ENCODE assay signal across 8 cellular contexts in genomic region chr2:55617160-55618024, GRCh38. TPM values are rescaled to one million over a fixed set of nuclear protein-coding genes. Genes with fewer than 3 reads are reported as not detected.
DNase-seq lines count a peak whose midpoint lies in the region; TF ChIP-seq lines count a peak whose summit lies in the region.

Gene PPP4R3B, minus strand, starts transcription at chr2:55617622. Its CDS starts 337 bp downstream, at chr2:55617285.

- peak; percentile 71 for TF ChIP-seq CTCF in HFFc6 (IDR thresholded peaks at IDR 0.05)
- TF ChIP-seq CTCF in testis (IDR thresholded peaks at IDR 0.05), result peak; percentile 37 to 81 (median 79)

- DNase-seq in HFFc6, result peak; percentile 100
- peak; percentile 99 for DNase-seq in NAMALWA (ENCODE audit: low spot score)
- peak; percentile 99 for DNase-seq in SK-N-DZ (ENCODE audit: low spot score)
- peak; percentile 99 for DNase-seq in activated naive CD4-positive, alpha-beta T cell treated with anti-CD3 and anti-CD28 coated beads, Interleukin-2, amount 10 ng/mL, durations not matched to agents 7 days and 5 days
- DNase-seq in glomerular endothelial cell (ENCODE audit: extremely low read depth, low read depth, low spot score), result peak; percentile 87
- peak; percentile 100 for DNase-seq in occipital lobe (lab: John Stamatoyannopoulos, UW)
- peak; percentile 99 for DNase-seq in testis

- peak within 1 kb of the TSS; percentile 96 to 97 for H3K27ac ChIP-seq in testis

- no peak within 1 kb of the TSS for H3K27ac Mint-ChIP-seq in HFFc6
- no peak within 1 kb of the TSS for H3K27ac Mint-ChIP-seq in activated naive CD4-positive, alpha-beta T cell treated with anti-CD3 and anti-CD28 coated beads, Interleukin-2, amount 10 ng/mL, durations not matched to agents 7 days and 5 days

- no peaks in the 10 kb centered on the region for H3K9me3 Mint-ChIP-seq in HFFc6
- H3K9me3 Mint-ChIP-seq in activated naive CD4-positive, alpha-beta T cell treated with anti-CD3 and anti-CD28 coated beads, Interleukin-2, amount 10 ng/mL, durations not matched to agents 7 days and 5 days, result no peaks in the 10 kb centered on the region

- WGBS in testis, 2 donors, result 0 to 1% methylated on average over 51 to 81 of the region's 83 CpGs

- H3K27me3 ChIP-seq in testis, result no peaks in the 10 kb centered on the region

- H3K4me1 ChIP-seq in testis, result peaks cover 19% of the 10 kb centered on the region

- peaks cover 4% of the 10 kb centered on the region; the same call in 1 of the 2 replicates for H3K27me3 Mint-ChIP-seq in HFFc6 (ENCODE audit: insufficient read depth)
- H3K27me3 Mint-ChIP-seq in activated naive CD4-positive, alpha-beta T cell treated with anti-CD3 and anti-CD28 coated beads, Interleukin-2, amount 10 ng/mL, durations not matched to agents 7 days and 5 days, result no peaks in the 10 kb centered on the region

- peaks cover 17% of the 10 kb centered on the region for H3K4me1 Mint-ChIP-seq in HFFc6 (ENCODE audit: low read depth)
- peaks cover 53% of the 10 kb centered on the region for H3K4me1 Mint-ChIP-seq in activated naive CD4-positive, alpha-beta T cell treated with anti-CD3 and anti-CD28 coated beads, Interleukin-2, amount 10 ng/mL, durations not matched to agents 7 days and 5 days

- intact Hi-C loops in testis (cut with DNase I; ENCODE audit: low total_unique reads), result no loop called here

- peak within 1 kb of the TSS; percentile 99 for H3K4me3 ChIP-seq in GM08714 (ENCODE audit: low read length)
- H3K4me3 ChIP-seq in testis, result peak within 1 kb of the TSS; percentile 88 to 97

- CTCF ChIA-PET in activated naive CD4-positive, alpha-beta T cell treated with anti-CD3 and anti-CD28 coated beads, Interleukin-2, amount 10 ng/mL, durations not matched to agents 7 days and 5 days (lab: Charles Lee), result interaction anchor here (0.6 to 1.0 kb wide), 2 partner anchors 9 to 564 kb away, joined by 3 to 4 read pairs; no protein-coding TSS in a partner anchor

- TF ChIP-seq POLR2A in testis (IDR thresholded peaks at IDR 0.05), result peak; percentile 92

- no peak within 1 kb of the TSS for H3K4me3 Mint-ChIP-seq in HFFc6
- no peak within 1 kb of the TSS for H3K4me3 Mint-ChIP-seq in activated naive CD4-positive, alpha-beta T cell treated with anti-CD3 and anti-CD28 coated beads, Interleukin-2, amount 10 ng/mL, durations not matched to agents 7 days and 5 days

- peaks cover 19% of the 10 kb centered on the region for H3K36me3 Mint-ChIP-seq in HFFc6 (ENCODE audit: low read depth)
- H3K36me3 Mint-ChIP-seq in activated naive CD4-positive, alpha-beta T cell treated with anti-CD3 and anti-CD28 coated beads, Interleukin-2, amount 10 ng/mL, durations not matched to agents 7 days and 5 days, result peaks cover 26% of the 10 kb centered on the region

- H3K9me3 ChIP-seq in testis, result no peaks in the 10 kb centered on the region

- no peaks in the 10 kb centered on the region for H3K36me3 ChIP-seq in testis (ENCODE audit: low read depth, missing control alignments)

RNA-seq across cellular contexts. Expression of gene PPP4R3B, which starts in this region (rescaled TPM):
- total RNA-seq in HFFc6 (2021; fragmentation: NEBNext Ultra II Directional; extraction: Animal tissue kit (Norgen Biotek cat#: 25700)), result 10 to 100 TPM; 37.1 to 43.1 (median 39.8) TPM
- 27.6 and 29.0 TPM in 2 replicates for polyA plus RNA-seq in SK-N-DZ (2014; cell fraction: cytosol; rRNA removed)
- polyA plus RNA-seq in SK-N-DZ (2014; cell fraction: nucleus; rRNA removed), result 31.4 and 38.1 TPM in 2 replicates
- total RNA-seq in glomerular endothelial cell, result 30.6 and 40.8 TPM in 2 replicates
- 120 TPM for total RNA-seq in occipital lobe
- 10 to 100 TPM; 63.8 to 65.8 TPM for total RNA-seq in testis
- polyA plus RNA-seq in testis (ENCODE audit: insufficient read depth, low read depth, low replicate concordance), result 51.3 TPM

Comparison
In these comparisons a context has a peak if more than half of its experiments do, and no peak if none do; other contexts are left out.
1. Peak in every context shown above with its lines: DNase-seq, H3K4me3 ChIP-seq and H3K27ac ChIP-seq.